8 cellular contexts compared by ENCODE assay signal in genomic region chr22:45164217-45165123, GRCh38. TPM values are rescaled to one million over a fixed set of nuclear protein-coding genes. Genes with fewer than 3 reads are reported as not detected.
DNase-seq lines count a peak whose midpoint lies in the region; ATAC-seq and TF ChIP-seq lines count a peak whose summit lies in the region.

No MANE protein-coding gene starts in this region.

- H3K23ac ChIP-seq in trophoblast cell (ENCODE audit: low read length) = no peak overlapping the region

- H4K12ac ChIP-seq in trophoblast cell (ENCODE audit: low read depth, low read length) = peak overlapping the region; percentile 99

- H2BK12ac ChIP-seq in trophoblast cell (ENCODE audit: low read length) = peak overlapping the region; percentile 83

- peak overlapping the region; percentile 96 for H2BK120ac ChIP-seq in trophoblast cell (ENCODE audit: insufficient read depth, low read length, poor library complexity)

- H3K9me2 ChIP-seq in GM23338 (ENCODE audit: insufficient read depth) = no peaks in the 10 kb centered on the region

- H3K36me3 ChIP-seq in GM23338 (ENCODE audit: insufficient read depth) (peaks cover 22% of the 10 kb centered on the region; the same call in 1 of the 2 replicates), trophoblast cell (ENCODE audit: control insufficient read depth in 1 of 2, insufficient read depth in 2 of 2, low read length in 2 of 2) (peaks cover 7 to 8% of the 10 kb centered on the region in 2 experiments)

- peak overlapping the region; percentile 91 for H3K9ac ChIP-seq in trophoblast cell (ENCODE audit: low read length)

- H3K4me1 ChIP-seq in GM23338 (ENCODE audit: insufficient read depth) (peaks cover 44% of the 10 kb centered on the region), trophoblast cell (ENCODE audit: control insufficient read depth in 1 of 2, insufficient read depth in 2 of 2, low read length in 2 of 2) (peaks cover 3 to 10% of the 10 kb centered on the region in 2 experiments)

- peak overlapping the region; percentile 80 for H3K4me3 ChIP-seq in GM23338
- peak overlapping the region; percentile 93 for H3K4me3 ChIP-seq in trophoblast cell (ENCODE audit: low read depth, low read length)

- H3K27me3 ChIP-seq in GM23338 (ENCODE audit: insufficient read depth) (no peaks in the 10 kb centered on the region), trophoblast cell (ENCODE audit: insufficient read depth, low read length) (no peaks in the 10 kb centered on the region)

- peak overlapping the region; percentile 97 for H2BK5ac ChIP-seq in trophoblast cell (ENCODE audit: low read depth, low read length, poor library complexity)

- H3K36me3 Mint-ChIP-seq in GM23338 (ENCODE audit: low read depth) = peaks cover 34% of the 10 kb centered on the region
- H3K36me3 Mint-ChIP-seq in glutamatergic neuron (ENCODE audit: unreplicated experiment) = no peaks in the 10 kb centered on the region

- H3K4me3 Mint-ChIP-seq in GM23338 = peak overlapping the region; percentile 91
- H3K4me3 Mint-ChIP-seq in glutamatergic neuron (ENCODE audit: unreplicated experiment) = peak overlapping the region; percentile 97

- peak overlapping the region; percentile 98 for H4K91ac ChIP-seq in trophoblast cell (ENCODE audit: low read depth, low read length)

- TF ChIP-seq CTCF in GM23338 (conservative IDR thresholded peaks at IDR 0.05; ENCODE audit: low read depth in 2 of 2) = no peak
- TF ChIP-seq CTCF in glutamatergic neuron (IDR thresholded peaks at IDR 0.05; ENCODE audit: partially characterized antibody, unreplicated experiment) = no peak

- peaks cover 37% of the 10 kb centered on the region for H4K20me1 ChIP-seq in GM23338 (replicated peaks; ENCODE audit: insufficient read depth)

- H3K79me1 ChIP-seq in trophoblast cell (ENCODE audit: low read length) = peaks cover 25% of the 10 kb centered on the region

- H3K79me2 ChIP-seq in GM23338 (replicated peaks; ENCODE audit: insufficient read depth) (peaks cover 88% of the 10 kb centered on the region), trophoblast cell (ENCODE audit: control insufficient read depth, insufficient read depth, low read length, poor library complexity) (peaks cover 25% of the 10 kb centered on the region)

- WGBS in trophoblast cell (ENCODE audit: extremely low coverage, insufficient coverage, insufficient read length) = no CpG with 5 or more reads among the region's 65 CpGs

- peak overlapping the region; percentile 99 for H3K14ac ChIP-seq in trophoblast cell (ENCODE audit: low read length)

- peak overlapping the region; percentile 93 for H3K27ac Mint-ChIP-seq in GM23338
- H3K27ac Mint-ChIP-seq in glutamatergic neuron (ENCODE audit: unreplicated experiment) = peak overlapping the region; percentile 92

- H3K18ac ChIP-seq in trophoblast cell (ENCODE audit: low read length) = peak overlapping the region; percentile 99

- H3K9me3 Mint-ChIP-seq in GM23338 (no peaks in the 10 kb centered on the region; the same call in 2 of the 3 replicates), glutamatergic neuron (ENCODE audit: unreplicated experiment) (peaks cover 7% of the 10 kb centered on the region)

- peaks cover 7% of the 10 kb centered on the region; the same call in 1 of the 2 replicates for H3F3A ChIP-seq in GM23338 (replicated peaks; ENCODE audit: low read depth)

- H4K8ac ChIP-seq in trophoblast cell (ENCODE audit: low read depth, low read length) = peak overlapping the region; percentile 97

- peak overlapping the region; percentile 100 for H3K4ac ChIP-seq in trophoblast cell (ENCODE audit: low read depth, low read length)

- H3K4me1 Mint-ChIP-seq in GM23338 = peaks cover 40% of the 10 kb centered on the region
- peaks cover 6% of the 10 kb centered on the region for H3K4me1 Mint-ChIP-seq in glutamatergic neuron (ENCODE audit: low read depth, unreplicated experiment)

- H3K27ac ChIP-seq in GM23338 (ENCODE audit: low read depth) = peak overlapping the region; percentile 71; the same call in 1 of the 2 replicates
- peak overlapping the region; percentile 91 for H3K27ac ChIP-seq in trophoblast cell (ENCODE audit: low read depth, low read length)

- peak overlapping the region; percentile 95 for H2AK5ac ChIP-seq in trophoblast cell (ENCODE audit: low read length)

- no peaks in the 10 kb centered on the region for H3K9me3 ChIP-seq in trophoblast cell (ENCODE audit: insufficient read depth, low read depth, low read length)

- H2AFZ ChIP-seq in GM23338 = no peak overlapping the region
- peak overlapping the region; percentile 98 for H2AFZ ChIP-seq in trophoblast cell (ENCODE audit: insufficient read depth, low read length, poor library complexity)

- ATAC-seq in GM23338 = peak; percentile 45

- DNase-seq in ELR (ENCODE audit: low read depth) (peak; percentile 33), GM23338 (ENCODE audit: low spot score) (peak; percentile 45), NAMALWA (ENCODE audit: low spot score) (peak; percentile 37), glutamatergic neuron (peak; percentile 64), trophoblast cell (peak in 1 of 2 donors; percentile 42), kidney tubule cell (ENCODE audit: low spot score) (no peak), superior temporal gyrus (ENCODE audit: extremely low spot score) (no peak)
- DNase-seq in activated naive CD4-positive, alpha-beta T cell treated with Interleukin-2 at 50 U/mL for 16 hours = peak; percentile 49

- H3K4me2 ChIP-seq in GM23338 (peak overlapping the region; percentile 98), trophoblast cell (ENCODE audit: low read length) (peak overlapping the region; percentile 75)

- H3K27me3 Mint-ChIP-seq in GM23338 (ENCODE audit: insufficient read depth, low read depth, poor library complexity) (peaks cover 8% of the 10 kb centered on the region), glutamatergic neuron (ENCODE audit: unreplicated experiment) (peaks cover 6% of the 10 kb centered on the region)

TF ChIP-seq in GM23338, 12 proteins besides CTCF, POLR2A, EP300 and RAD21 (continues in another document):
- TF ChIP-seq STAT1 (IDR thresholded peaks at IDR 0.05; ENCODE audit: unreplicated experiment) (no peak), JUNB (IDR thresholded peaks at IDR 0.05; ENCODE audit: unreplicated experiment) (no peak), EZH2 (IDR thresholded peaks at IDR 0.05; ENCODE audit: low read depth, unreplicated experiment) (no peak), EZH2phosphoT487 (IDR thresholded peaks at IDR 0.05; ENCODE audit: unreplicated experiment) (no peak)
- TF ChIP-seq, protein P1, sequence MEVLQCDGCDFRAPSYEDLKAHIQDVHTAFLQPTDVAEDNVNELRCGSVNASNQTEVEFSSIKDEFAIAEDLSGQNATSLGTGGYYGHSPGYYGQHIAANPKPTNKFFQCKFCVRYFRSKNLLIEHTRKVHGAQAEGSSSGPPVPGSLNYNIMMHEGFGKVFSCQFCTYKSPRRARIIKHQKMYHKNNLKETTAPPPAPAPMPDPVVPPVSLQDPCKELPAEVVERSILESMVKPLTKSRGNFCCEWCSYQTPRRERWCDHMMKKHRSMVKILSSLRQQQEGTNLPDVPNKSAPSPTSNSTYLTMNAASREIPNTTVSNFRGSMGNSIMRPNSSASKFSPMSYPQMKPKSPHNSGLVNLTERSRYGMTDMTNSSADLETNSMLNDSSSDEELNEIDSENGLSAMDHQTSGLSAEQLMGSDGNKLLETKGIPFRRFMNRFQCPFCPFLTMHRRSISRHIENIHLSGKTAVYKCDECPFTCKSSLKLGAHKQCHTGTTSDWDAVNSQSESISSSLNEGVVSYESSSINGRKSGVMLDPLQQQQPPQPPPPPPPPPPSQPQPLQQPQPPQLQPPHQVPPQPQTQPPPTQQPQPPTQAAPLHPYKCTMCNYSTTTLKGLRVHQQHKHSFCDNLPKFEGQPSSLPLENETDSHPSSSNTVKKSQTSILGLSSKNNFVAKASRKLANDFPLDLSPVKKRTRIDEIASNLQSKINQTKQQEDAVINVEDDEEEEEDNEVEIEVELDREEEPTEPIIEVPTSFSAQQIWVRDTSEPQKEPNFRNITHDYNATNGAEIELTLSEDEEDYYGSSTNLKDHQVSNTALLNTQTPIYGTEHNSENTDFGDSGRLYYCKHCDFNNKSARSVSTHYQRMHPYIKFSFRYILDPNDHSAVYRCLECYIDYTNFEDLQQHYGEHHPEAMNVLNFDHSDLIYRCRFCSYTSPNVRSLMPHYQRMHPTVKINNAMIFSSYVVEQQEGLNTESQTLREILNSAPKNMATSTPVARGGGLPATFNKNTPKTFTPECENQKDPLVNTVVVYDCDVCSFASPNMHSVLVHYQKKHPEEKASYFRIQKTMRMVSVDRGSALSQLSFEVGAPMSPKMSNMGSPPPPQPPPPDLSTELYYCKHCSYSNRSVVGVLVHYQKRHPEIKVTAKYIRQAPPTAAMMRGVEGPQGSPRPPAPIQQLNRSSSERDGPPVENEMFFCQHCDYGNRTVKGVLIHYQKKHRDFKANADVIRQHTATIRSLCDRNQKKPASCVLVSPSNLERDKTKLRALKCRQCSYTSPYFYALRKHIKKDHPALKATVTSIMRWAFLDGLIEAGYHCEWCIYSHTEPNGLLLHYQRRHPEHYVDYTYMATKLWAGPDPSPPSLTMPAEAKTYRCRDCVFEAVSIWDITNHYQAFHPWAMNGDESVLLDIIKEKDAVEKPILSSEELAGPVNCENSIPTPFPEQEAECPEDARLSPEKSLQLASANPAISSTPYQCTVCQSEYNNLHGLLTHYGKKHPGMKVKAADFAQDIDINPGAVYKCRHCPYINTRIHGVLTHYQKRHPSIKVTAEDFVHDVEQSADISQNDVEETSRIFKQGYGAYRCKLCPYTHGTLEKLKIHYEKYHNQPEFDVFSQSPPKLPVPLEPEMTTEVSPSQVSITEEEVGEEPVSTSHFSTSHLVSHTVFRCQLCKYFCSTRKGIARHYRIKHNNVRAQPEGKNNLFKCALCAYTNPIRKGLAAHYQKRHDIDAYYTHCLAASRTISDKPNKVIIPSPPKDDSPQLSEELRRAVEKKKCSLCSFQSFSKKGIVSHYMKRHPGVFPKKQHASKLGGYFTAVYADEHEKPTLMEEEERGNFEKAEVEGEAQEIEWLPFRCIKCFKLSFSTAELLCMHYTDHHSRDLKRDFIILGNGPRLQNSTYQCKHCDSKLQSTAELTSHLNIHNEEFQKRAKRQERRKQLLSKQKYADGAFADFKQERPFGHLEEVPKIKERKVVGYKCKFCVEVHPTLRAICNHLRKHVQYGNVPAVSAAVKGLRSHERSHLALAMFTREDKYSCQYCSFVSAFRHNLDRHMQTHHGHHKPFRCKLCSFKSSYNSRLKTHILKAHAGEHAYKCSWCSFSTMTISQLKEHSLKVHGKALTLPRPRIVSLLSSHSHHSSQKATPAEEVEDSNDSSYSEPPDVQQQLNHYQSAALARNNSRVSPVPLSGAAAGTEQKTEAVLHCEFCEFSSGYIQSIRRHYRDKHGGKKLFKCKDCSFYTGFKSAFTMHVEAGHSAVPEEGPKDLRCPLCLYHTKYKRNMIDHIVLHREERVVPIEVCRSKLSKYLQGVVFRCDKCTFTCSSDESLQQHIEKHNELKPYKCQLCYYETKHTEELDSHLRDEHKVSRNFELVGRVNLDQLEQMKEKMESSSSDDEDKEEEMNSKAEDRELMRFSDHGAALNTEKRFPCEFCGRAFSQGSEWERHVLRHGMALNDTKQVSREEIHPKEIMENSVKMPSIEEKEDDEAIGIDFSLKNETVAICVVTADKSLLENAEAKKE (CRISPR knock-in tag; IDR thresholded peaks at IDR 0.05) = no peak

RNA-seq across cellular contexts. Expression of gene NUP50, which starts 0.7 kb away (rescaled TPM):
- 96.6 and 97.4 TPM in 2 replicates for total RNA-seq in GM23338 (2014; rRNA removed; shearing (Covaris generic))
- polyA plus RNA-seq in GM23338 (2016; fragmentation: Nextera tagmentation; extraction: Ambion mirVana) = 43.7 and 45.9 TPM in 2 replicates
- 79.0 TPM for total RNA-seq in glutamatergic neuron (ENCODE audit: unreplicated experiment)
- 105 and 108 TPM in 2 replicates for polyA plus RNA-seq in trophoblast cell (2013)

Comparison
In these comparisons a context has a peak if more than half of its experiments do, and no peak if none do; other contexts are left out.
1. DNase-seq: peak in ELR (single experiment), GM23338 (single experiment), NAMALWA (single experiment), activated naive CD4-positive, alpha-beta T cell treated with Interleukin-2 at 50 U/mL for 16 hours (single experiment) and glutamatergic neuron (single experiment); none in kidney tubule cell (single experiment) and superior temporal gyrus (single experiment).